ENCODE assay signal across 2 cellular contexts in the genomic region with DNA sequence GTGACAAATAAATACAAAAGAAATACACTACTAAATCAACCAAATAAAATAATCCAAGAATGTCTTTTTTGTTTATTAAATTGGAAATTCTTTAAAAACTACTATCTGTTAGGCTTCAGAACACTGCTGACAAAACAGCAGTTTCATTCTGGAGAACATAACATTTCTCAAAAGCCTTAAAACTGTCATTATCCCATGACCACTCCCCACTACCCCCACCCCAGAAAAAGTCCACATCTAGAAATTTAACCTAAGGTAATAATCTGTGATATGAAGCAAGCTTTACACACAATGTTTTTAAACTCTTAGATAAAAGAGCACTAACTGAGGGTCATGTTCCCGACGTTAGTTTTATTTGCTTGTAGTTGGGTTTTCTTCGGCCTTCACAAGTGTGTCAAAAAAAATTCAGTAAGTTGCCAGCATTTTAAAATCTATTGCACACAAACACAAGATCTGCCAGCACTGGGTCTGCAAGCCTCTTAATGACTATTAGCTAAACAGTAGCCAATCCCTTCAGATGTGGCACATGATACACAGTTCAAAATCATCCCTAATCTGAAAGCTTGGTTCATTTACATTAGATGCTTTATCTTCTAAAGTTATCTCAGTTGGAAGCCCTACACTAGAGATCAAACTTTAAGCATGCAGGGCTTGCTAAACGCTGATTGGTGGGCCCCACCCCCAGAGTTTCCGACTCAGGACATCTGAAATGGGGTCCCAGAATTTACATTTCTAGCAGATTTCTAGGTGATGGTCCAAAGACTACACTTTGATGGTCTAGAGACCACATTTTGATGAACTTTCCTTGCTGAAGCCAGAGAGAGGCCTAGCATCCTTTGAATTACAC.
TF ChIP-seq lines count a peak whose summit lies in the region.

No MANE protein-coding gene starts in this region.

TF ChIP-seq in HEK293, 187 proteins besides CTCF, POLR2A, EP300 and RAD21 (continued from another document and continues in another):
- TF ChIP-seq ZNF449 (tag by site-specific recombination; IDR thresholded peaks at IDR 0.05), result peak; percentile 83
- no peak for TF ChIP-seq ZFP3 (tag by site-specific recombination; IDR thresholded peaks at IDR 0.05; ENCODE audit: low read depth)
- no peak for TF ChIP-seq ZNF23 (tag by site-specific recombination; IDR thresholded peaks at IDR 0.05; ENCODE audit: borderline replicate concordance)
- TF ChIP-seq ZBTB44 (tag by site-specific recombination; IDR thresholded peaks at IDR 0.05), result no peak
- TF ChIP-seq ZNF398 (tag by site-specific recombination; IDR thresholded peaks at IDR 0.05), result no peak
- no peak for TF ChIP-seq ZSCAN18 (tag by site-specific recombination; IDR thresholded peaks at IDR 0.05)
- no peak for TF ChIP-seq ZBTB10 (tag by site-specific recombination; IDR thresholded peaks at IDR 0.05)
- TF ChIP-seq SP2 (tag by site-specific recombination; IDR thresholded peaks at IDR 0.05), result no peak

TF ChIP-seq in GM12878, 131 proteins besides CTCF, POLR2A, EP300 and RAD21 (continued from another document):
- TF ChIP-seq, protein P1, sequence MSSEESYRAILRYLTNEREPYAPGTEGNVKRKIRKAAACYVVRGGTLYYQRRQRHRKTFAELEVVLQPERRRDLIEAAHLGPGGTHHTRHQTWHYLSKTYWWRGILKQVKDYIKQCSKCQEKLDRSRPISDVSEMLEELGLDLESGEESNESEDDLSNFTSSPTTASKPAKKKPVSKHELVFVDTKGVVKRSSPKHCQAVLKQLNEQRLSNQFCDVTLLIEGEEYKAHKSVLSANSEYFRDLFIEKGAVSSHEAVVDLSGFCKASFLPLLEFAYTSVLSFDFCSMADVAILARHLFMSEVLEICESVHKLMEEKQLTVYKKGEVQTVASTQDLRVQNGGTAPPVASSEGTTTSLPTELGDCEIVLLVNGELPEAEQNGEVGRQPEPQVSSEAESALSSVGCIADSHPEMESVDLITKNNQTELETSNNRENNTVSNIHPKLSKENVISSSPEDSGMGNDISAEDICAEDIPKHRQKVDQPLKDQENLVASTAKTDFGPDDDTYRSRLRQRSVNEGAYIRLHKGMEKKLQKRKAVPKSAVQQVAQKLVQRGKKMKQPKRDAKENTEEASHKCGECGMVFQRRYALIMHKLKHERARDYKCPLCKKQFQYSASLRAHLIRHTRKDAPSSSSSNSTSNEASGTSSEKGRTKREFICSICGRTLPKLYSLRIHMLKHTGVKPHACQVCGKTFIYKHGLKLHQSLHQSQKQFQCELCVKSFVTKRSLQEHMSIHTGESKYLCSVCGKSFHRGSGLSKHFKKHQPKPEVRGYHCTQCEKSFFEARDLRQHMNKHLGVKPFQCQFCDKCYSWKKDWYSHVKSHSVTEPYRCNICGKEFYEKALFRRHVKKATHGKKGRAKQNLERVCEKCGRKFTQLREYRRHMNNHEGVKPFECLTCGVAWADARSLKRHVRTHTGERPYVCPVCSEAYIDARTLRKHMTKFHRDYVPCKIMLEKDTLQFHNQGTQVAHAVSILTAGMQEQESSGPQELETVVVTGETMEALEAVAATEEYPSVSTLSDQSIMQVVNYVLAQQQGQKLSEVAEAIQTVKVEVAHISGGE (CRISPR knock-in tag; IDR thresholded peaks at IDR 0.05), result no peak
- no peak for TF ChIP-seq MXI1 (IDR thresholded peaks at IDR 0.05; ENCODE audit: low read depth, low read length)
TF ChIP-seq in GM12878: peak in this region for 0.
